8 cellular contexts compared by ENCODE assay signal in the genomic region with DNA sequence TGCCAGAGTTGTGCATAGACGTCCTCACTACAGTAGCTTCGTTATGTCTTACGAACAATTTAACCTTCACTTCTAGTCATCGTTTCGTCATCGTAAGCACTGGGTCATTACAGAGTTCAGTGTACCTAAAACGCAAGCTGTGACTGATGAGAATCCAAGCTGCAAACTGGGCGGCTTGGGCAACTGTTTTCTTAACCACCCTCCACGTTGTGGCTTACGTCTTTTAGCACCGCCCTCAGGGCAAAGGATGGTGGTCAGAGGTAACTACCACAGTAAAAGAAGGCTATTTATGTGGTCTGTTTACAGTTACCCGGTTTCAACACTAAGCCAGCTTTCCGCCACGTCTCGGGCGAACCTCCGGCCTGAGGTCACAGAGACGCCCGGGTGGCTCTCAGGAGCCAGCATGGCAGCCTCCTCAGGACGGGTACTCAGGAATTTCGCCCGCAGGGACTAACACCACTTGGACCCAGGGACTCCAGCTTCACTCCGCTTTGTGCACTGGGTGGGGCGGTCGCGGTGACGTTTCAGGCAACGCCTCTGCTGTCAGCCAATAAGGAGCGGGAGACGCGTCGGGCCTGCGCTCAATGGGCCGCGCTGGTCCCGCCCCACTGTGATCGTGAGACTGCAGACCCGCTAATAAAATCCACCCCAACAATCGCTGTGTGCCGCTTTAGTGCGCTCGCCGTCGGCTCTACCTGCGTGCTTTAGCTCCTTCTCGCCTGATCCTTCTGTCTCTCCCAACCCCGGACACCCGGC.
DNase-seq lines count a peak whose midpoint lies in the region; ATAC-seq, FAIRE-seq and TF ChIP-seq lines count a peak whose summit lies in the region.

A gene (plus strand): TSS at position 665 of the 756 bp plus-strand sequence. CDS start 148 bp downstream, outside the sequence.

- no peaks in the 10 kb centered on the region for H3K79me2 ChIP-seq in OCI-LY3 (ENCODE audit: low read length)

- FAIRE-seq in D721Med (lab: Jason Lieb, UNC) = peak; percentile 60

- DNase-seq in D721Med (ENCODE audit: insufficient read length, low spot score) (peak; percentile 53), HuH-7 (ENCODE audit: low spot score) (peak; percentile 79), activated T-cell treated with anti-CD3 and anti-CD28 coated beads for 24 hours (ENCODE audit: low read depth) (peak; percentile 84), epidermal melanocyte (ENCODE audit: insufficient read length, low spot score) (peak; percentile 86), middle frontal gyrus (ENCODE audit: extremely low spot score, low spot score) (peak; percentile 94)
- peak; percentile 85 to 88 for DNase-seq in stimulated activated CD8-positive, alpha-beta memory T cell treated with anti-CD3 and anti-CD28 coated beads, Interleukin-2, amount 100 ng/mL, for 48 hours (ENCODE audit: low read depth in 2 of 2)

- peak within 1 kb of the TSS; percentile 94 for H3K4me2 ChIP-seq in OCI-LY3 (ENCODE audit: low read length)

- peaks cover 23% of the 10 kb centered on the region for H3K4me1 ChIP-seq in OCI-LY3 (ENCODE audit: low read length)

- H3K9ac ChIP-seq in OCI-LY3 (ENCODE audit: low read length) = peak within 1 kb of the TSS; percentile 77

- TF ChIP-seq CTCF in D721Med (IDR thresholded peaks at IDR 0.05; ENCODE audit: insufficient read depth, missing control alignments) (no peak), OCI-LY3 (IDR thresholded peaks at IDR 0.05; ENCODE audit: low read depth, low read length) (no peak)

- peak within 1 kb of the TSS; percentile 99 for H2AFZ ChIP-seq in OCI-LY3 (ENCODE audit: low read depth, low read length)

- peak within 1 kb of the TSS; percentile 98 for H3K4me3 ChIP-seq in OCI-LY3 (ENCODE audit: low read length)

- H3K27ac ChIP-seq in OCI-LY3 (ENCODE audit: low read length) = peak within 1 kb of the TSS; percentile 60

- peak; percentile 96 for ATAC-seq in GM21515 (IDR thresholded peaks at IDR 0.05; ENCODE audit: unreplicated experiment)

- peaks cover 3% of the 10 kb centered on the region; the same call in 1 of the 2 replicates for H4K20me1 ChIP-seq in OCI-LY3 (ENCODE audit: insufficient read depth, low read length)

- H3K9me3 ChIP-seq in OCI-LY3 (ENCODE audit: insufficient read depth, low read length) = no peaks in the 10 kb centered on the region

- H3K27me3 ChIP-seq in OCI-LY3 (ENCODE audit: low read depth, low read length) = no peaks in the 10 kb centered on the region

- H3K36me3 ChIP-seq in OCI-LY3 (replicated peaks; ENCODE audit: low read depth, low read length) = no peaks in the 10 kb centered on the region

Comparison
In these comparisons a context has a peak if more than half of its experiments do, and no peak if none do; other contexts are left out.
1. Peak in every context shown above with its lines: DNase-seq, ATAC-seq, H3K4me3 ChIP-seq and H3K27ac ChIP-seq.